ENCODE assay signal across 10 cellular contexts in the genomic region with DNA sequence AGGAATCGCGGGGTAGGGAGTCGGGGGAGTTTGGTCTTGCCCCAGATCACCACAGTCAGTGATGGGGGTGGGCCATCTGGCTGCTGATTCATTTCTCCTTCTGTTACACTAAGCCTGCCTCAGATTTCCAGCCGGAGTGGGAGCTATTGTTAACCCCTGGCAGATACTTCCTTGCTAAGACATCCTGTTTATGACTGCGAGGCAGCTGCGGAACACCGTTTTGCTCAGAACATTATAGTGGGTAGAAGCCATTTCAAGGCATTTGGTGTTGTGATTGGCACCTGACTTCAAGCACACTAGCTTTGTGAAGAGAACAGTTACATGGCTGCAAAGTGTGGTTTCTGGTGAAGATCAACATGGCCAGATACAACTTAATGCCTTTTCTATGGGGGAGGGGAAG.
DNase-seq lines count a peak whose midpoint lies in the region.
"Had no signal": no experiment of that assay in that cellular context is flagged by ENCODE, and none has a peak within 500 bp of the region (broad histone marks: within the 10 kb centered on the region; RNA-seq: fewer than 3 reads in every experiment).

No MANE protein-coding gene starts in this region.

- no peaks in the 10 kb centered on the region for H3K9me3 ChIP-seq in trophoblast cell (ENCODE audit: insufficient read depth, low read depth, low read length)

- H2BK120ac ChIP-seq in trophoblast cell (ENCODE audit: insufficient read depth, low read length, poor library complexity) = no peak overlapping the region

- H2BK5ac ChIP-seq in trophoblast cell (ENCODE audit: low read depth, low read length, poor library complexity) = no peak overlapping the region

- no peaks in the 10 kb centered on the region for H3K79me2 ChIP-seq in trophoblast cell (ENCODE audit: control insufficient read depth, insufficient read depth, low read length, poor library complexity)

- no peaks in the 10 kb centered on the region for H3K27me3 Mint-ChIP-seq in activated T-cell treated with anti-CD3 and anti-CD28 coated beads, Interleukin-2, amount 50 U/mL, for 24 hours

- no peak overlapping the region for H4K12ac ChIP-seq in trophoblast cell (ENCODE audit: low read depth, low read length)

- H3K14ac ChIP-seq in trophoblast cell (ENCODE audit: low read length) = no peak overlapping the region

- H3K4me2 ChIP-seq in trophoblast cell (ENCODE audit: low read length) = no peak overlapping the region

- H3K36me3 Mint-ChIP-seq in activated T-cell treated with anti-CD3 and anti-CD28 coated beads, Interleukin-2, amount 50 U/mL, for 24 hours (ENCODE audit: low read depth) = peaks cover 36% of the 10 kb centered on the region

- DNase-seq in A172 (ENCODE audit: low spot score) (peak; percentile 42), HT1080 (ENCODE audit: low read depth) (peak; percentile 89), left kidney (ENCODE audit: low read depth, low spot score) (peak; percentile 70), trophoblast cell (no peak), ecto neural progenitor cell (ENCODE audit: low spot score) (no peak), COR-L47 (lab: John Stamatoyannopoulos, UW) (no peak), activated gamma-delta T cell treated with Interleukin-2 at 50 U/mL for 16 hours (no peak)
- DNase-seq in activated T-cell treated with anti-CD3 and anti-CD28 coated beads, Interleukin-2, amount 50 U/mL, for 24 hours = peak; percentile 38

- no peak overlapping the region for H2BK12ac ChIP-seq in trophoblast cell (ENCODE audit: low read length)

- H3K23ac ChIP-seq in trophoblast cell (ENCODE audit: low read length) = no peak overlapping the region

- no peak overlapping the region for H3K4ac ChIP-seq in trophoblast cell (ENCODE audit: low read depth, low read length)

- H3K18ac ChIP-seq in trophoblast cell (ENCODE audit: low read length) = no peak overlapping the region

- peaks cover 3 to 4% of the 10 kb centered on the region in 2 experiments for H3K4me1 ChIP-seq in trophoblast cell (ENCODE audit: control insufficient read depth in 1 of 2, insufficient read depth in 2 of 2, low read length in 2 of 2)

- H4K91ac ChIP-seq in trophoblast cell (ENCODE audit: low read depth, low read length) = no peak overlapping the region

- peak overlapping the region; percentile 87 for H3K27ac Mint-ChIP-seq in activated T-cell treated with anti-CD3 and anti-CD28 coated beads, Interleukin-2, amount 50 U/mL, for 24 hours

- H3K9me3 Mint-ChIP-seq in activated T-cell treated with anti-CD3 and anti-CD28 coated beads, Interleukin-2, amount 50 U/mL, for 24 hours = no peaks in the 10 kb centered on the region
- H3K9me3 Mint-ChIP-seq: brain had no signal

- H4K8ac ChIP-seq in trophoblast cell (ENCODE audit: low read depth, low read length) = no peak overlapping the region

- no peaks in the 10 kb centered on the region for H3K79me1 ChIP-seq in trophoblast cell (ENCODE audit: low read length)

- H3K27ac ChIP-seq in trophoblast cell (ENCODE audit: low read depth, low read length) = no peak overlapping the region
- H3K27ac ChIP-seq: SK-N-MC had no signal

- H2AFZ ChIP-seq in trophoblast cell (ENCODE audit: insufficient read depth, low read length, poor library complexity) = no peak overlapping the region

- peak overlapping the region; percentile 16 for H3K4me3 Mint-ChIP-seq in activated T-cell treated with anti-CD3 and anti-CD28 coated beads, Interleukin-2, amount 50 U/mL, for 24 hours
- H3K4me3 Mint-ChIP-seq: brain had no signal

- H3K36me3 ChIP-seq in trophoblast cell (ENCODE audit: control insufficient read depth in 1 of 2, insufficient read depth in 2 of 2, low read length in 2 of 2) = peaks cover 11 to 28% of the 10 kb centered on the region in 2 experiments

- H3K4me1 Mint-ChIP-seq in activated T-cell treated with anti-CD3 and anti-CD28 coated beads, Interleukin-2, amount 50 U/mL, for 24 hours (ENCODE audit: low read depth) = peaks cover 57% of the 10 kb centered on the region

- no peak overlapping the region for H3K4me3 ChIP-seq in trophoblast cell (ENCODE audit: low read depth, low read length)
- H3K4me3 ChIP-seq: SK-N-MC had no signal

- no peak overlapping the region for H2AK5ac ChIP-seq in trophoblast cell (ENCODE audit: low read length)

- H3K27me3 ChIP-seq in trophoblast cell (ENCODE audit: insufficient read depth, low read length) = no peaks in the 10 kb centered on the region

- WGBS in trophoblast cell (ENCODE audit: extremely low coverage, insufficient coverage, insufficient read length) = no CpG with 5 or more reads among the region's 7 CpGs

- no peak overlapping the region for H3K9ac ChIP-seq in trophoblast cell (ENCODE audit: low read length)

Comparison
In these comparisons a context has a peak if more than half of its experiments do, and no peak if none do; other contexts are left out.
1. DNase-seq: peak in A172 (single experiment), HT1080 (single experiment), activated T-cell treated with anti-CD3 and anti-CD28 coated beads, Interleukin-2, amount 50 U/mL, for 24 hours (single experiment) and left kidney (single experiment); none in trophoblast cell (0 of 2), ecto neural progenitor cell (single experiment), COR-L47 (single experiment) and activated gamma-delta T cell treated with Interleukin-2 at 50 U/mL for 16 hours (single experiment).